Comparison of ENCODE assay signal across 7 cellular contexts in the genomic region with DNA sequence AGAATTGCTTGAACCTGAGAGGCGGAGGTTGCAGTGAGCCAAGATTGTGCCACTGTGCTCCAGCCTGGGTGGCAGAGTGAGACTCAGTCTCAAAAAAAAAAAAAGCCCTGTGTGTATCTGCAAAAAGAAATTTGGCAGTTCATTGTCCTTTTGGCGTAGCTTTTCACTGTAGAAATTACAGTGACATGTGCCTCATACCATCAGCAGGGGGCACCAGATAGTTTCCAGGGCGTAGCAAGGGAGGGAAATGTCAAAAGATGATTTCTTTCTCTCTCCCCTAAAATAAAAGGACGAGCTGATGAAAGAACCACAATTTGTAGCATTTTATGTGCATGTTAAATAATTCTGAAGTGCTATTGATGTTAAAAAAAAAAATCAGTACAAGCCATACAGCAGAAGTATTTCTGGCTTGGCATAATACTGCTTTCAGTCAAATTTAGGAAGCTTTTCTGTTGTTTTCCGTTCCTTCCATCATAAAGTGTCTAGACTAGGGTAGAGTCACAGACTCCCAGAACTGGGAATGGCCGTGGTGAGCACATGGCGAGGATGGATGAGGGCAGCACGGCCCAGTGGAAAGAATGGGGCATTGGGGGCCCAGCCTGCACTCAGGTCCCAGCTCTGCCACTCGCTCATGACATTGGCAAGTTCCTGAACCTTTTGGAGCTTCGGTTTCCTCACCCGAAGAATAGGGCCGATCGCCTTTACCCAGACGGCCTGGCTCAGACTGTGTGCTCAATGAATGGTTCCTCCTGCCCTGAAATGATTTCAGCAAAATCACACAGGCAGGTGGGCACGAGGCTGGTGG. TPM values are rescaled to one million over a fixed set of nuclear protein-coding genes. Genes with fewer than 3 reads are reported as not detected.
DNase-seq lines count a peak whose midpoint lies in the region; ATAC-seq, FAIRE-seq and TF ChIP-seq lines count a peak whose summit lies in the region.

No MANE protein-coding gene starts in this region.

- no peak overlapping the region for H3K4me3 ChIP-seq in astrocyte of the cerebellum (ENCODE audit: low read depth, low read length)

- in situ Hi-C loops in astrocyte of the cerebellum (cut with HindIII; ENCODE audit: low sequenced_read_pairs): no loop called here

- no peak for ATAC-seq in GM21447 (IDR thresholded peaks at IDR 0.05; ENCODE audit: unreplicated experiment)

- peak; percentile 20 for DNase-seq in GM04503 (ENCODE audit: low read depth)
- DNase-seq in LHCN-M2 (ENCODE audit: low read depth): peak; percentile 49
- peak; percentile 63 for DNase-seq in T follicular helper cell (ENCODE audit: low read depth)
- peak; percentile 50 for DNase-seq in astrocyte of the cerebellum (ENCODE audit: low read depth)
- DNase-seq in stimulated activated CD4-positive, alpha-beta T cell treated with anti-CD3 and anti-CD28 coated beads, TNF-alpha, amount 100 ng/mL, for 24 hours (ENCODE audit: low read depth in 3 of 3): peak in 2 of 3 experiments; percentile 50 to 52

- FAIRE-seq in islet of Langerhans (lab: Jason Lieb, UNC): peak; percentile 90

- peak; percentile 77 for TF ChIP-seq CTCF in astrocyte of the cerebellum (IDR thresholded peaks at IDR 0.05; ENCODE audit: low read depth, low read length, missing control alignments)

RNA-seq across cellular contexts. Expression of gene RFLNB, which starts 33.3 kb away (rescaled TPM):
- 23.9 and 25.5 TPM in 2 replicates for total RNA-seq in LHCN-M2 (2014; rRNA removed)
- 44.4 TPM for polyA plus RNA-seq in LHCN-M2 (2012)

RNA-seq across cellular contexts. Expression of gene RPH3AL, which starts 59.8 kb away (rescaled TPM):
- total RNA-seq in LHCN-M2 (2014; rRNA removed): 18.1 and 22.0 TPM in 2 replicates
- polyA plus RNA-seq in LHCN-M2 (2012): 9.2 TPM
